Comparison of ENCODE assay signal across 21 cellular contexts in genomic region chr4:37442062-37442323, GRCh38.
A peak's percentile ranks its signal among the peaks of the same experiment; 100 is the strongest.
DNase-seq lines count a peak whose midpoint lies in the region; ATAC-seq and TF ChIP-seq lines count a peak whose summit lies in the region.
"Had no signal": no experiment of that assay in that cellular context is flagged by ENCODE, and none has a peak within 500 bp of the region (broad histone marks: within the 10 kb centered on the region; RNA-seq: fewer than 3 reads in every experiment).

No MANE protein-coding gene starts in this region.

- H3K27me3 Mint-ChIP-seq in type B pancreatic cell (no peaks in the 10 kb centered on the region), chondrocyte (ENCODE audit: low read depth) (peaks cover 35% of the 10 kb centered on the region)

- no peak overlapping the region for H3K27ac ChIP-seq in HEK293 (ENCODE audit: extremely low read depth, low read depth, low read length)
- H3K27ac ChIP-seq in epithelial cell of prostate = peak overlapping the region; percentile 89
- H3K27ac ChIP-seq: GM23248 had no signal

- CTCF ChIA-PET in HEK293 (lab: Yijun Ruan, JAX) = interaction anchor here (0.6 to 2.2 kb wide), 5 partner anchors 9 to 534 kb away, joined by 3 to 14 read pairs (median 5); a partner anchor contains a TSS

- H3K4me1 Mint-ChIP-seq in type B pancreatic cell (ENCODE audit: unreplicated experiment) (peaks cover 14% of the 10 kb centered on the region), chondrocyte (ENCODE audit: low read depth) (no peaks in the 10 kb centered on the region)
- H3K4me1 Mint-ChIP-seq: CD4-positive, CD25-positive, alpha-beta regulatory T cell; CD8-positive, alpha-beta memory T cell; IgD-negative memory B cell had no signal

- H3K27ac Mint-ChIP-seq in type B pancreatic cell = peak overlapping the region; percentile 90
- H3K27ac Mint-ChIP-seq in chondrocyte (ENCODE audit: unreplicated experiment) = no peak overlapping the region
- H3K27ac Mint-ChIP-seq: CD4-positive, CD25-positive, alpha-beta regulatory T cell; CD8-positive, alpha-beta memory T cell; IgD-negative memory B cell had no signal

- DNase-seq in epithelial cell of prostate (ENCODE audit: low read depth, low spot score) (no peak), mucosa of descending colon (no peak), type B pancreatic cell (ENCODE audit: extremely low spot score, unreplicated experiment) (no peak), chondrocyte (ENCODE audit: low spot score) (no peak), NCI-H1694 treated with DMSO at 0.1 percent for 48 hours (lab: John Stamatoyannopoulos, UW) (no peak)
- no peak for DNase-seq in activated CD4-positive, alpha-beta T cell treated with anti-CD3 and anti-CD28 coated beads for 48 hours
- DNase-seq: ACHN; BE2C; C1 segment of cervical spinal cord; CD4-positive, CD25-positive, alpha-beta regulatory T cell; CD8-positive, alpha-beta memory T cell; COR-L47; DMS153; DMS79; GF-D8; GM23248; HCEC 1CT; KBM-7 had no signal

- POLR2A ChIA-PET in HEK293 (lab: Yijun Ruan, JAX) = no interaction called here

- TF ChIP-seq CTCF in HEK293 (tag by site-specific recombination; IDR thresholded peaks at IDR 0.05) (no peak), mucosa of descending colon (IDR thresholded peaks at IDR 0.05) (no peak), type B pancreatic cell (conservative IDR thresholded peaks at IDR 0.05) (no peak), chondrocyte (IDR thresholded peaks at IDR 0.05) (no peak)

- H3K4me3 Mint-ChIP-seq in type B pancreatic cell (peak overlapping the region; percentile 31), chondrocyte (ENCODE audit: unreplicated experiment) (no peak overlapping the region)
- H3K4me3 Mint-ChIP-seq: CD4-positive, CD25-positive, alpha-beta regulatory T cell; CD8-positive, alpha-beta memory T cell; IgD-negative memory B cell had no signal

- H3K36me3 Mint-ChIP-seq in type B pancreatic cell = no peaks in the 10 kb centered on the region
- no peaks in the 10 kb centered on the region for H3K36me3 Mint-ChIP-seq in chondrocyte (ENCODE audit: low read depth)
- H3K36me3 Mint-ChIP-seq: CD4-positive, CD25-positive, alpha-beta regulatory T cell; CD8-positive, alpha-beta memory T cell; IgD-negative memory B cell had no signal

- H3K36me3 ChIP-seq in HEK293 (ENCODE audit: control insufficient read depth in 2 of 2, insufficient read depth in 1 of 2, low read length in 2 of 2) = no peaks in the 10 kb centered on the region
- no peaks in the 10 kb centered on the region for H3K36me3 ChIP-seq in mucosa of descending colon (ENCODE audit: low read depth)
- H3K36me3 ChIP-seq: BE2C had no signal

- peaks cover 5% of the 10 kb centered on the region for H3K9me3 Mint-ChIP-seq in type B pancreatic cell
- H3K9me3 Mint-ChIP-seq in chondrocyte (ENCODE audit: low read depth) = peaks cover 2% of the 10 kb centered on the region

- H3K9me3 ChIP-seq in HEK293 (ENCODE audit: control insufficient read depth, insufficient read depth, low read depth, low read length) (no peaks in the 10 kb centered on the region), mucosa of descending colon (no peaks in the 10 kb centered on the region)
- H3K9me3 ChIP-seq: BE2C had no signal

- H3K4me3 ChIP-seq in HEK293 (ENCODE audit: low read depth, low read length) (no peak overlapping the region), mucosa of descending colon (no peak overlapping the region)
- H3K4me3 ChIP-seq: GM23248 had no signal

- peak; percentile 53 for ATAC-seq in mucosa of descending colon
- ATAC-seq in HG03045 (IDR thresholded peaks at IDR 0.05; ENCODE audit: unreplicated experiment) = no peak

- intact Hi-C loops in mucosa of descending colon (cut with DNase I, micrococcal nuclease) = no loop called here

- no peaks in the 10 kb centered on the region for H3K4me1 ChIP-seq in HEK293 (ENCODE audit: control insufficient read depth, insufficient read depth, low read length)
- peaks cover 11% of the 10 kb centered on the region for H3K4me1 ChIP-seq in mucosa of descending colon (ENCODE audit: low read depth)
- H3K4me1 ChIP-seq: BE2C had no signal

TF ChIP-seq in HEK293, 187 proteins besides CTCF, POLR2A, EP300 and RAD21:
- 0 out of 2 replicates have a peak, but pooled peaks have one; percentile 6 for TF ChIP-seq ZNF366 (tag by site-specific recombination; conservative IDR thresholded peaks at IDR 0.05)
- TF ChIP-seq ZNF335 (tag by site-specific recombination; conservative IDR thresholded peaks at IDR 0.05) = 0 out of 2 replicates have a peak, but pooled peaks have one; percentile 23
- 0 out of 2 replicates have a peak, but pooled peaks have one; percentile 3 for TF ChIP-seq ZFP37 (tag by site-specific recombination; IDR thresholded peaks at IDR 0.05)
- TF ChIP-seq ZNF660 (tag by site-specific recombination; IDR thresholded peaks at IDR 0.05) = no peak
